ENCODE assay signal across 2 cellular contexts in genomic region chr9:21795483-21795882, GRCh38.
TF ChIP-seq lines count a peak whose summit lies in the region.

No MANE protein-coding gene starts in this region.

TF ChIP-seq in A549, 52 proteins besides CTCF, POLR2A, EP300 and RAD21:
- no peak for TF ChIP-seq FOXS1 (CRISPR knock-in tag; IDR thresholded peaks at IDR 0.05)
- TF ChIP-seq KDM1A (IDR thresholded peaks at IDR 0.05; ENCODE audit: low read depth), result no peak
- no peak for TF ChIP-seq NFE2L2 (conservative IDR thresholded peaks at IDR 0.05; ENCODE audit: low read length)
- no peak for TF ChIP-seq CBX8 (IDR thresholded peaks at IDR 0.05)
- no peak for TF ChIP-seq HDAC2 (IDR thresholded peaks at IDR 0.05)

TF ChIP-seq in GM23338, 12 proteins besides CTCF, POLR2A, EP300 and RAD21:
- no peak for TF ChIP-seq POLR2AphosphoS5 (IDR thresholded peaks at IDR 0.05; ENCODE audit: low read depth)
- TF ChIP-seq NANOG (IDR thresholded peaks at IDR 0.05; ENCODE audit: borderline replicate concordance), result no peak
- TF ChIP-seq JUNB (IDR thresholded peaks at IDR 0.05; ENCODE audit: unreplicated experiment), result no peak
- no peak for TF ChIP-seq STAT1 (IDR thresholded peaks at IDR 0.05; ENCODE audit: unreplicated experiment)
- TF ChIP-seq ZNF331 (CRISPR knock-in tag; IDR thresholded peaks at IDR 0.05; ENCODE audit: low read depth), result no peak
- TF ChIP-seq EZH2phosphoT487 (IDR thresholded peaks at IDR 0.05; ENCODE audit: unreplicated experiment), result no peak
- TF ChIP-seq EZH2 (IDR thresholded peaks at IDR 0.05; ENCODE audit: low read depth, unreplicated experiment), result no peak
- TF ChIP-seq ZNF114 (CRISPR knock-in tag; IDR thresholded peaks at IDR 0.05), result no peak
- no peak for TF ChIP-seq REST (IDR thresholded peaks at IDR 0.05; ENCODE audit: unreplicated experiment)
- no peak for TF ChIP-seq ETS1 (IDR thresholded peaks at IDR 0.05)
- no peak for TF ChIP-seq CREB1 (CRISPR knock-in tag; IDR thresholded peaks at IDR 0.05; ENCODE audit: low read depth)
- no peak for TF ChIP-seq ZNF462 (CRISPR knock-in tag; IDR thresholded peaks at IDR 0.05)
